ENCODE assay signal across 20 cellular contexts in the genomic region with DNA sequence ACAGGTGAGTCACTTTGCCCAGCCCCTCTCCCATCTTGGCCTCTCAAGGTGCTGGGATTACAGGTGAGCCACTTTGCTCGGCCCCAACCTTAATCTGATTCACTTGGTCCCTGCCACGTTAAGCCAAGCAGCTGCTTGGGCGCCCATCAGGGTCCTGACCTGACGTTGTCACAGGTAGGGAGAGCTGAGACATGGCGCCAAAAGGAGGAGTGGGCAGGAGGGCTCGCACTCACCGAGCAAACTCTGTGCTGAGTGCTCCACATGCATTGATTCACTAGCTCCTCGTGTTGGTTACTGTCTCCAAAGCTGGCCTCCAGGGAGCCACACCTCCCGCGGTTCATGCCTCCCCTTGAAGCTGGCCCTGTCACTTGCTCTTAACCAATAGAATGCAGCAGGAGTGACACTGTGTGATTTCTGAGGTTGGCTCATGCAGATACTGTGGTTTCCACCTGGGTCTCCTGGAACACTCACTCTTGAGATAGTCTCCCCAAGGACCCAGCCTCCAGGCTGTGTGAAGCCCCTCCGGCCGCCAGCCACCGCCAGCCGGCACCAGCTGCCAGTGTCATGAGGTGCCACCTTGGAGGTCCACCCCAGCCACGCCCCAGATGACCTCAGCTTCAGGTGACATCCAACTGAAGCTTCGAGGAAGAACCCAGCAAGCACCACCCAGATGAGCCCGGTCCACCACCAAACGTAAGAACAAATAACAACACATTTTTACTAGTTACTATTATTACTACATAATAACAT.
"Had no signal": no experiment of that assay in that cellular context is flagged by ENCODE, and none has a peak within 500 bp of the region (broad histone marks: within the 10 kb centered on the region; RNA-seq: fewer than 3 reads in every experiment).

No MANE protein-coding gene starts in this region.

- H3K36me3 Mint-ChIP-seq: activated CD8-positive, alpha-beta memory T cell treated with anti-CD3 and anti-CD28 coated beads, Interleukin-2, amount 10 ng/mL, durations not matched to agents 7 days and 5 days; activated naive CD4-positive, alpha-beta T cell treated with anti-CD3 and anti-CD28 coated beads, Interleukin-2, amount 10 ng/mL, durations not matched to agents 7 days and 5 days had no signal

- H3K27ac ChIP-seq: gastroesophageal sphincter, lower lobe of right lung, neutrophil, pancreas, tibial artery had no signal

- H3K4me3 Mint-ChIP-seq: activated B cell treated with CpG ODN at 0.5 μM for 24 hours; activated CD4-positive, alpha-beta memory T cell treated with anti-CD3 and anti-CD28 coated beads, Interleukin-2, amount 10 ng/mL, durations not matched to agents 7 days and 5 days; activated CD8-positive, alpha-beta memory T cell treated with anti-CD3 and anti-CD28 coated beads, Interleukin-2, amount 10 ng/mL, durations not matched to agents 7 days and 5 days; activated naive CD4-positive, alpha-beta T cell treated with anti-CD3 and anti-CD28 coated beads, Interleukin-2, amount 10 ng/mL, durations not matched to agents 7 days and 5 days; natural killer cell; T-helper 2 cell treated with Interferon-gamma antibody and Interleukin-4, amounts not matched to agents 5 μg/mL and 100 μg/mL, for 36 hours had no signal

- H3K36me3 ChIP-seq: gastroesophageal sphincter, lower lobe of right lung, neutrophil, pancreas, tibial artery had no signal

- H3K4me1 ChIP-seq: gastroesophageal sphincter, lower lobe of right lung, pancreas, tibial artery had no signal

- ATAC-seq: activated CD8-positive, alpha-beta memory T cell treated with anti-CD3 and anti-CD28 coated beads, Interleukin-2, amount 10 ng/mL, durations not matched to agents 7 days and 5 days; esophagus mucosa; gastroesophageal sphincter; left cardiac atrium; lower lobe of right lung; natural killer cell; pancreas had no signal

- H3K4me3 ChIP-seq: gastroesophageal sphincter, lower lobe of right lung, pancreas, tibial artery had no signal

- H3K27ac Mint-ChIP-seq: activated B cell treated with CpG ODN at 0.5 μM for 24 hours; activated CD4-positive, alpha-beta memory T cell treated with anti-CD3 and anti-CD28 coated beads, Interleukin-2, amount 10 ng/mL, durations not matched to agents 7 days and 5 days; activated CD8-positive, alpha-beta memory T cell treated with anti-CD3 and anti-CD28 coated beads, Interleukin-2, amount 10 ng/mL, durations not matched to agents 7 days and 5 days; activated naive CD4-positive, alpha-beta T cell treated with anti-CD3 and anti-CD28 coated beads, Interleukin-2, amount 10 ng/mL, durations not matched to agents 7 days and 5 days; activated T-helper 2 cell treated with anti-CD3 and anti-CD28 coated beads, Interferon-gamma antibody, Interleukin-2, Interleukin-4, amounts not matched to agents 10 μg/mL and 5 μg/mL and 100 μg/mL, durations not matched to agents 14 hours and 24 hours and 36 hours; natural killer cell; T-helper 2 cell treated with Interferon-gamma antibody and Interleukin-4, amounts not matched to agents 5 μg/mL and 100 μg/mL, for 36 hours had no signal

- H3K9me3 ChIP-seq: lower lobe of right lung, neutrophil, pancreas had no signal

- H3K9me3 Mint-ChIP-seq: activated CD4-positive, alpha-beta memory T cell treated with anti-CD3 and anti-CD28 coated beads, Interleukin-2, amount 10 ng/mL, durations not matched to agents 7 days and 5 days; activated naive CD4-positive, alpha-beta T cell treated with anti-CD3 and anti-CD28 coated beads, Interleukin-2, amount 10 ng/mL, durations not matched to agents 7 days and 5 days; activated T-helper 2 cell treated with anti-CD3 and anti-CD28 coated beads, Interferon-gamma antibody, Interleukin-2, Interleukin-4, amounts not matched to agents 10 μg/mL and 5 μg/mL and 100 μg/mL, durations not matched to agents 14 hours and 24 hours and 36 hours; natural killer cell; T-helper 2 cell treated with Interferon-gamma antibody and Interleukin-4, amounts not matched to agents 5 μg/mL and 100 μg/mL, for 36 hours had no signal

- H3K4me1 Mint-ChIP-seq: activated B cell treated with CpG ODN at 0.5 μM for 24 hours; activated CD4-positive, alpha-beta memory T cell treated with anti-CD3 and anti-CD28 coated beads, Interleukin-2, amount 10 ng/mL, durations not matched to agents 7 days and 5 days; activated CD8-positive, alpha-beta memory T cell treated with anti-CD3 and anti-CD28 coated beads, Interleukin-2, amount 10 ng/mL, durations not matched to agents 7 days and 5 days; activated naive CD4-positive, alpha-beta T cell treated with anti-CD3 and anti-CD28 coated beads, Interleukin-2, amount 10 ng/mL, durations not matched to agents 7 days and 5 days; natural killer cell had no signal

- H3K27me3 ChIP-seq: tibial artery had no signal

- DNase-seq: activated B cell treated with CpG ODN at 0.5 μM for 24 hours; activated CD4-positive, alpha-beta memory T cell treated with anti-CD3 and anti-CD28 coated beads, Interleukin-2, amount 10 ng/mL, durations not matched to agents 7 days and 5 days; activated CD4-positive, alpha-beta T cell treated with anti-CD3 and anti-CD28 coated beads for 48 hours; activated CD8-positive, alpha-beta memory T cell treated with anti-CD3 and anti-CD28 coated beads, Interleukin-2, amount 10 ng/mL, durations not matched to agents 7 days and 5 days; activated naive CD4-positive, alpha-beta T cell treated with anti-CD3 and anti-CD28 coated beads, Interleukin-2, amount 10 ng/mL, durations not matched to agents 7 days and 5 days; cortex of kidney; effector CD4-positive, alpha-beta T cell; left cardiac atrium; lower lobe of right lung; natural killer cell; stimulated activated CD4-positive, alpha-beta T cell treated with anti-CD3 and anti-CD28 coated beads, Interleukin-1b, Interleukin-23, amount 100 ng/mL, for 48 hours; stimulated activated CD8-positive, alpha-beta memory T cell treated with anti-CD3 and anti-CD28 coated beads, Interleukin-4, amount 100 ng/mL, for 48 hours; stimulated activated naive CD4-positive, alpha-beta T cell had no signal
